In genomic region chr1:6121651-6122370, GRCh38 we compare ENCODE assay signal across 18 cellular contexts. TPM values are rescaled to one million over a fixed set of nuclear protein-coding genes. Genes with fewer than 3 reads are reported as not detected.
DNase-seq lines count a peak whose midpoint lies in the region; ATAC-seq, FAIRE-seq and TF ChIP-seq lines count a peak whose summit lies in the region.
"Had no signal": no experiment of that assay in that cellular context is flagged by ENCODE, and none has a peak within 500 bp of the region (broad histone marks: within the 10 kb centered on the region; RNA-seq: fewer than 3 reads in every experiment).

No MANE protein-coding gene starts in this region.

- H3K4me1 ChIP-seq in Panc1 (ENCODE audit: control insufficient read depth, insufficient read depth, low read length), result no peaks in the 10 kb centered on the region
- H3K4me1 ChIP-seq in HepG2 (ENCODE audit: insufficient read depth, low read length), result peaks cover 16% of the 10 kb centered on the region
- H3K4me1 ChIP-seq in spleen, result no peaks in the 10 kb centered on the region

- no peak overlapping the region for H3K9ac ChIP-seq in HepG2 (ENCODE audit: insufficient read depth, low read depth, low read length)

- no peaks in the 10 kb centered on the region for H3K79me2 ChIP-seq in HepG2 (ENCODE audit: insufficient read depth, low read length)

- TF ChIP-seq RAD21 in HepG2 (CRISPR knock-in tag; IDR thresholded peaks at IDR 0.05), result no peak

- intact Hi-C loops in Right ventricle myocardium superior (cut with DNase I), result no loop called here
- intact Hi-C loops in cardiac septum (cut with DNase I), result no loop called here
- intact Hi-C loops in Panc1 (cut with micrococcal nuclease; ENCODE audit: unreplicated experiment), result no loop called here
- intact Hi-C loops in HepG2 (cut with micrococcal nuclease; ENCODE audit: unreplicated experiment), result no loop called here
- intact Hi-C loops in spleen (cut with DNase I; ENCODE audit: low total_unique reads), result no loop called here
- intact Hi-C loops in activated CD4-positive, alpha-beta T cell treated with anti-CD3 and anti-CD28 coated beads, Interleukin-2, amount 10 ng/mL, durations not matched to agents 24 days and 14 days (cut with micrococcal nuclease), result no loop called here

- peak; percentile 20 for DNase-seq in Right ventricle myocardium superior
- no peak for DNase-seq in cardiac septum (ENCODE audit: low spot score)
- no peak for DNase-seq in Panc1 (ENCODE audit: low read depth, low spot score)
- no peak for DNase-seq in HepG2 (ENCODE audit: low spot score)
- peak; percentile 51 for DNase-seq in spleen
- no peak for DNase-seq in stimulated activated CD4-positive, alpha-beta T cell treated with anti-CD3 and anti-CD28 coated beads, Interleukin-4, amount 100 ng/mL, for 24 hours
- no peak for DNase-seq in activated CD4-positive, alpha-beta T cell treated with anti-CD3 and anti-CD28 coated beads, Interleukin-2, amount 10 ng/mL, durations not matched to agents 24 days and 14 days
- DNase-seq in NCI-H446 (lab: John Stamatoyannopoulos, UW), result no peak
- DNase-seq: ACHN; C1 segment of cervical spinal cord; Calu3; CD4-positive, alpha-beta T cell; DMS79; HCEC 1CT; HFFc6 had no signal

- peaks cover 4% of the 10 kb centered on the region for H3K9me3 Mint-ChIP-seq in activated CD4-positive, alpha-beta T cell treated with anti-CD3 and anti-CD28 coated beads, Interleukin-2, amount 10 ng/mL, durations not matched to agents 24 days and 14 days

- 35% methylated on average over 11 of the region's 17 CpGs for WGBS in HepG2 (ENCODE audit: low lambda C conversion rate)
- 85 to 96% (median 92%) methylated on average over 12 to 17 of the region's 17 CpGs for WGBS in spleen, 5 donors

- in situ Hi-C loops in Panc1 (cut with HindIII; ENCODE audit: low pct_unique_long_range_greater_than_20kb, low sequenced_read_pairs) (no loop called here), HepG2 (cut with HindIII; ENCODE audit: extremely low pct_ligation_motif_present, low pct_unique_long_range_greater_than_20kb) (no loop called here)

- TF ChIP-seq CTCF in Panc1 (IDR thresholded peaks at IDR 0.05) (no peak), HepG2 (CRISPR knock-in tag; IDR thresholded peaks at IDR 0.05) (no peak), spleen (IDR thresholded peaks at IDR 0.05 in 8 of 11, conservative IDR thresholded peaks at IDR 0.05 in 3 of 11) (no peak)

- no peaks in the 10 kb centered on the region for H3K27me3 ChIP-seq in Panc1 (ENCODE audit: control insufficient read depth, insufficient read depth, low read length)
- H3K27me3 ChIP-seq in HepG2 (ENCODE audit: control insufficient read depth in 1 of 2, insufficient read depth in 2 of 2, low read length in 2 of 2), result peaks cover 1 to 20% of the 10 kb centered on the region in 2 experiments; a peak in 3 of 5 replicates
- peaks cover 0 to 36% (median 0%) of the 10 kb centered on the region in 7 donors for H3K27me3 ChIP-seq in spleen (replicated peaks in 1 of 7)

- TF ChIP-seq EP300 in HepG2 (IDR thresholded peaks at IDR 0.05; ENCODE audit: low read depth in 2 of 2, low read length in 2 of 2) (no peak), HepG2 (CRISPR knock-in tag; IDR thresholded peaks at IDR 0.05; ENCODE audit: borderline replicate concordance) (no peak)

- TF ChIP-seq POLR2A in HepG2 (IDR thresholded peaks at IDR 0.05; ENCODE audit: insufficient read depth in 1 of 2, low read depth in 2 of 2, low read length in 2 of 2) (no peak), spleen (IDR thresholded peaks at IDR 0.05) (no peak)

- H3K4me1 Mint-ChIP-seq in activated CD4-positive, alpha-beta T cell treated with anti-CD3 and anti-CD28 coated beads, Interleukin-2, amount 10 ng/mL, durations not matched to agents 24 days and 14 days, result peaks cover 3% of the 10 kb centered on the region

- H3K36me3 ChIP-seq in Panc1 (ENCODE audit: control insufficient read depth, insufficient read depth, low read length) (no peaks in the 10 kb centered on the region), HepG2 (replicated peaks in 1 of 2; ENCODE audit: control insufficient read depth in 1 of 2, insufficient read depth in 2 of 2, low read length in 2 of 2) (no peaks in the 10 kb centered on the region), spleen (no peaks in the 10 kb centered on the region)

- no peaks in the 10 kb centered on the region for H4K20me1 ChIP-seq in HepG2 (ENCODE audit: insufficient read depth, low read length)

- POLR2A ChIA-PET in Panc1 (lab: Charles Lee) (no interaction called here), HepG2 (lab: Yijun Ruan, JAX) (no interaction called here)

- ATAC-seq in Right ventricle myocardium superior (ENCODE audit: poor library complexity), result no peak
- ATAC-seq in Panc1, result no peak
- peak; percentile 18; the same call in 1 of the 3 replicates for ATAC-seq in HepG2
- ATAC-seq: GM12878 had no signal

- H2AFZ ChIP-seq in HepG2 (ENCODE audit: low read length), result no peak overlapping the region

- H3K27me3 Mint-ChIP-seq in activated CD4-positive, alpha-beta T cell treated with anti-CD3 and anti-CD28 coated beads, Interleukin-2, amount 10 ng/mL, durations not matched to agents 24 days and 14 days, result peaks cover 4% of the 10 kb centered on the region

- no peak overlapping the region for H3K27ac ChIP-seq in Panc1 (ENCODE audit: low read length)
- H3K27ac ChIP-seq in HepG2 (ENCODE audit: extremely low read length, insufficient read depth, low read length), result no peak overlapping the region
- no peak overlapping the region for H3K27ac ChIP-seq in spleen

- BruUV-seq in Panc1 (replicated peaks; lab: Mats Ljungman, UMichigan) (TSS peak; percentile 44), HepG2 (replicated peaks; lab: Mats Ljungman, UMichigan) (no TSS peak)

- H3K9me3 ChIP-seq in Panc1 (ENCODE audit: control insufficient read depth, insufficient read depth, low read depth, low read length) (peaks cover 11% of the 10 kb centered on the region), HepG2 (ENCODE audit: low read length) (no peaks in the 10 kb centered on the region), spleen (peaks cover 2 to 16% (median 11%) of the 10 kb centered on the region in 8 donors)

- H3K4me3 ChIP-seq in Panc1 (ENCODE audit: low read depth in 2 of 2, low read length in 2 of 2) (no peak overlapping the region), HepG2 (replicated peaks in 1 of 3; ENCODE audit: insufficient read depth in 1 of 3, low read depth in 2 of 3, low read length in 3 of 3) (no peak overlapping the region), spleen (no peak overlapping the region)
- H3K4me3 ChIP-seq: GM12878 had no signal

- CTCF ChIA-PET in Panc1 (lab: Charles Lee), result no interaction called here
- CTCF ChIA-PET in HepG2 (lab: Yijun Ruan, JAX; ENCODE audit: low intra/inter-chr PET ratio, low total read pairs), result no interaction called here

- H3K4me3 Mint-ChIP-seq in activated CD4-positive, alpha-beta T cell treated with anti-CD3 and anti-CD28 coated beads, Interleukin-2, amount 10 ng/mL, durations not matched to agents 24 days and 14 days, result no peak overlapping the region
- H3K4me3 Mint-ChIP-seq: CD4-positive, alpha-beta T cell; HFFc6 had no signal

- H3K27ac Mint-ChIP-seq in activated CD4-positive, alpha-beta T cell treated with anti-CD3 and anti-CD28 coated beads, Interleukin-2, amount 10 ng/mL, durations not matched to agents 24 days and 14 days, result no peak overlapping the region
- H3K27ac Mint-ChIP-seq: CD4-positive, alpha-beta T cell; HFFc6 had no signal

- H3K36me3 Mint-ChIP-seq in activated CD4-positive, alpha-beta T cell treated with anti-CD3 and anti-CD28 coated beads, Interleukin-2, amount 10 ng/mL, durations not matched to agents 24 days and 14 days (ENCODE audit: low read depth), result no peaks in the 10 kb centered on the region

- no peak overlapping the region for H3K4me2 ChIP-seq in HepG2 (ENCODE audit: low read depth, low read length)

- FAIRE-seq in HepG2 (lab: Jason Lieb, UNC), result no peak
- FAIRE-seq: GM12878, H1, HTR-8/SVneo had no signal

TF ChIP-seq in HepG2, 621 proteins besides CTCF, POLR2A, EP300 and RAD21 (continues in another document):
- TF ChIP-seq JUN (CRISPR knock-in tag; IDR thresholded peaks at IDR 0.05) (no peak), ZFY (CRISPR knock-in tag; IDR thresholded peaks at IDR 0.05) (no peak), TGIF2 (CRISPR knock-in tag; IDR thresholded peaks at IDR 0.05) (no peak), SATB2 (CRISPR knock-in tag; IDR thresholded peaks at IDR 0.05) (no peak), ZSCAN22 (CRISPR knock-in tag; IDR thresholded peaks at IDR 0.05) (no peak), ZKSCAN1 (IDR thresholded peaks at IDR 0.05; ENCODE audit: low read length) (no peak), HDAC2 (CRISPR knock-in tag; IDR thresholded peaks at IDR 0.05) (no peak)

RNA-seq across cellular contexts. Expression of gene CHD5, which starts 58.3 kb away (rescaled TPM):
- not detected for total RNA-seq in Right ventricle myocardium superior
- 0.81 TPM for total RNA-seq in cardiac septum
- 62.9 TPM for total RNA-seq in Panc1 (2021; ENCODE audit: unreplicated experiment)
- polyA plus RNA-seq in Panc1 (2012; ENCODE audit: insufficient read length), result 72.6 TPM
- total RNA-seq in HepG2 (2016; rRNA removed; fragmentation: Illumina TruSeq; extraction: Trizol), result 0.02 TPM in 1 of 2 replicates, not detected in the other
- not detected in 2 replicates for total RNA-seq in HepG2 (2016; cell fraction: cytosol; rRNA removed; fragmentation: Illumina TruSeq; extraction: Trizol; ENCODE audit: low read depth)
- total RNA-seq in HepG2 (2016; cell fraction: insoluble cytoplasmic fraction; rRNA removed; fragmentation: Illumina TruSeq; extraction: Trizol), result 0.11 TPM in 1 of 2 replicates, not detected in the other
- not detected in 2 replicates for total RNA-seq in HepG2 (2016; cell fraction: membrane; rRNA removed; fragmentation: Illumina TruSeq; extraction: Trizol)
- 0.09 TPM in 1 of 2 replicates, not detected in the other for total RNA-seq in HepG2 (2016; cell fraction: nucleus; rRNA removed; fragmentation: Illumina TruSeq; extraction: Trizol)
- 0.09 and 0.21 TPM in 2 replicates for polyA plus RNA-seq in HepG2 (2011; rRNA removed)
- 0.03 TPM in 1 of 2 replicates, not detected in the other for polyA plus RNA-seq in HepG2 (2011; cell fraction: cytosol; rRNA removed)
- 0.42 and 0.51 TPM in 2 replicates for polyA plus RNA-seq in HepG2 (2011; cell fraction: nucleus; rRNA removed)
- polyA plus RNA-seq in HepG2 (2012), result 0.03 and 0.05 TPM in 2 replicates
- not detected in 2 replicates for polyA plus RNA-seq in HepG2 (2016; cell fraction: cytosol; fragmentation: Illumina TruSeq; extraction: Trizol; ENCODE audit: low read depth)
- polyA plus RNA-seq in HepG2 (2016; cell fraction: insoluble cytoplasmic fraction; fragmentation: Illumina TruSeq; extraction: Trizol; ENCODE audit: low read depth), result not detected in 2 replicates
- not detected in 2 replicates for polyA plus RNA-seq in HepG2 (2016; cell fraction: membrane; fragmentation: Illumina TruSeq; extraction: Trizol; ENCODE audit: low read depth)
- 0.10 and 0.29 TPM in 2 replicates for polyA plus RNA-seq in HepG2 (2016; cell fraction: nucleus; fragmentation: Illumina TruSeq; extraction: Trizol; ENCODE audit: insufficient read depth, low read depth)
- 0.10 and 0.56 TPM in 2 replicates for polyA minus RNA-seq in HepG2 (2011; rRNA and poly(A)+ RNA removed; ENCODE audit: low replicate concordance)
- not detected in 2 replicates for polyA minus RNA-seq in HepG2 (2011; cell fraction: cytosol; rRNA and poly(A)+ RNA removed)
- polyA minus RNA-seq in HepG2 (2011; cell fraction: nucleus; rRNA and poly(A)+ RNA removed), result 0.13 and 0.50 TPM in 2 replicates
- under 1 TPM; 0.09 to 0.44 (median 0.17) TPM for total RNA-seq in spleen
- under 1 TPM; 0.04 to 0.10 (median 0.08) TPM for polyA plus RNA-seq in spleen
- total RNA-seq in activated CD4-positive, alpha-beta T cell treated with anti-CD3 and anti-CD28 coated beads, Interleukin-2, amount 10 ng/mL, durations not matched to agents 24 days and 14 days, result 0.59 and 0.63 TPM in 2 replicates

Comparison
In these comparisons a context has a peak if more than half of its experiments do, and no peak if none do; other contexts are left out.
1. DNase-seq: peak in Right ventricle myocardium superior (single experiment) and spleen (single experiment); none in cardiac septum (single experiment), Panc1 (single experiment), HepG2 (single experiment), stimulated activated CD4-positive, alpha-beta T cell treated with anti-CD3 and anti-CD28 coated beads, Interleukin-4, amount 100 ng/mL, for 24 hours (single experiment), activated CD4-positive, alpha-beta T cell treated with anti-CD3 and anti-CD28 coated beads, Interleukin-2, amount 10 ng/mL, durations not matched to agents 24 days and 14 days (single experiment) and NCI-H446 (0 of 2).
2. RNA of gene CHD5, which starts 58.3 kb away (total RNA-seq): 62.9 TPM in Panc1 (single experiment); 0.81 TPM in cardiac septum (single experiment), 0.59 to 0.63 TPM in activated CD4-positive, alpha-beta T cell treated with anti-CD3 and anti-CD28 coated beads, Interleukin-2, amount 10 ng/mL, durations not matched to agents 24 days and 14 days, 0.09 to 0.44 TPM in spleen, not detected in Right ventricle myocardium superior (single experiment) and 0.02 to 0.11 TPM in HepG2; every median in the first group is over 10 times any median in the second.